ENCODE assay signal across 29 cellular contexts in the genomic region with DNA sequence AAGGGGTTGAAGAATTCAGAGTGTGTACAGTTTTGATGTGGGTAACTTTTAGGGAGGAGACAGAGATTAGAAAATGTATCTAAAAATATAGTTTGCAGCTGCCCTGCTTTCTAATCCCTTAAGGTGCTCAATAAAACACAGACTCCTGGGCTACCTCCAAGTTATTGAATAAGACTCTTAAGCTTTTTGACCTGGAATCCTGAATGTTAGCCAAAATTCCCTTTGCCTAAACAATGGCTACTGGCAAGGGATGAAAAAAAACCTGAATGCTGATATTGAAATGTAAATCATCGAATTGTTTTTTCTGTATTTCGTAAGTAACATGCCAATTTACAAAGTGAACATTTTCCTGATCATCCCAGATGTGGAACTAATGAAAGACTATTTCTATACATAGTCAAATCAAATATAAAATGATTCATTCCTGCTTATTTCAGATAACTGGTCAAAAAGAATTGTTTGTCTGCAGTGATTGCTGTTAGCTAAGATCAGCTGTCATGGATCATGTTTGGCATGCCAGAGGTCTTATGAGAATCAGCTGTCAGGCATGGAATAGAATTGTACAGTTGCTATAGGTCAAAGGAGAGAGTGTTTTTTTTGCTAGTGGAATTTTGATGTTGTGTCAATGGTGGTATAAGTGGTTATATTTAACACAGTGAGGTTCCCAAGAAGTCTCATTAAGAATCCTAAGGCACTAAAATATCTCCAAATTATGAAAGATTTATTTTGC.
DNase-seq lines count a peak whose midpoint lies in the region; ATAC-seq and TF ChIP-seq lines count a peak whose summit lies in the region.
"Had no signal": no experiment of that assay in that cellular context is flagged by ENCODE, and none has a peak within 500 bp of the region (broad histone marks: within the 10 kb centered on the region; RNA-seq: fewer than 3 reads in every experiment).

No MANE protein-coding gene starts in this region.

- no peak for TF ChIP-seq CTCF in MCF 10A (IDR thresholded peaks at IDR 0.05; ENCODE audit: unreplicated experiment)
- TF ChIP-seq CTCF in mammary epithelial cell (conservative IDR thresholded peaks at IDR 0.05 in 1 of 2, IDR thresholded peaks at IDR 0.05 in 1 of 2; ENCODE audit: extremely low read depth in 1 of 2, insufficient read depth in 1 of 2, low read depth in 1 of 2, low read length in 2 of 2): no peak
- no peak for TF ChIP-seq CTCF in MM.1S (IDR thresholded peaks at IDR 0.05; ENCODE audit: low read length)

- H3K27me3 ChIP-seq in mammary epithelial cell (ENCODE audit: insufficient read depth, low read length): no peaks in the 10 kb centered on the region
- H3K27me3 ChIP-seq in adipocyte (replicated peaks; ENCODE audit: control insufficient read depth, insufficient read depth, low read length): no peaks in the 10 kb centered on the region
- no peaks in the 10 kb centered on the region for H3K27me3 ChIP-seq in MM.1S (replicated peaks; ENCODE audit: insufficient read depth, low read length)
- H3K27me3 ChIP-seq: BE2C had no signal

- H3K27ac ChIP-seq in mammary epithelial cell (ENCODE audit: insufficient read depth, low read depth, low read length) (no peak overlapping the region), MM.1S (ENCODE audit: low read length) (no peak overlapping the region)
- H3K27ac ChIP-seq: KMS-11, RWPE1 had no signal

- no peak overlapping the region for H3K9ac ChIP-seq in mammary epithelial cell (ENCODE audit: insufficient read depth, low read length)
- H3K9ac ChIP-seq in adipocyte (ENCODE audit: low read length): no peak overlapping the region
- no peak overlapping the region for H3K9ac ChIP-seq in MM.1S (ENCODE audit: low read length)
- H3K9ac ChIP-seq: KMS-11, SK-N-SH had no signal

- POLR2A ChIA-PET in MCF 10A (lab: Yijun Ruan, JAX): no interaction called here

- 39% methylated on average over 2 of the region's 2 CpGs for WGBS in mammary epithelial cell (ENCODE audit: low coverage, missing lambda C conversion rate)

- no peak overlapping the region for H3K4me2 ChIP-seq in mammary epithelial cell (ENCODE audit: insufficient read depth, low read depth, low read length)
- no peak overlapping the region for H3K4me2 ChIP-seq in MM.1S (ENCODE audit: low read depth, low read length)
- H3K4me2 ChIP-seq: KMS-11, SK-N-SH had no signal

- CTCF ChIA-PET in MCF 10A (lab: Yijun Ruan, JAX): no interaction called here
- CTCF ChIA-PET in mammary epithelial cell (lab: Charles Lee; ENCODE audit: low non-redundant PET): no interaction called here

- no peaks in the 10 kb centered on the region for H3K9me3 ChIP-seq in mammary epithelial cell (replicated peaks; ENCODE audit: insufficient read depth, low read length)
- no peaks in the 10 kb centered on the region for H3K9me3 ChIP-seq in adipocyte (ENCODE audit: control insufficient read depth, low read length)
- no peaks in the 10 kb centered on the region for H3K9me3 ChIP-seq in MM.1S (replicated peaks; ENCODE audit: insufficient read depth, low read length)
- H3K9me3 ChIP-seq: BE2C, SK-N-SH had no signal

- no peaks in the 10 kb centered on the region for H3K36me3 Mint-ChIP-seq in MCF 10A (ENCODE audit: insufficient read depth, unreplicated experiment)
- H3K36me3 Mint-ChIP-seq: CD14-positive monocyte; CD8-positive, alpha-beta memory T cell had no signal

- intact Hi-C loops in MCF 10A (cut with micrococcal nuclease): no loop called here
- intact Hi-C loops in mammary epithelial cell (cut with micrococcal nuclease): no loop called here

- H3K27me3 Mint-ChIP-seq in MCF 10A (ENCODE audit: insufficient read depth, unreplicated experiment): no peaks in the 10 kb centered on the region
- H3K27me3 Mint-ChIP-seq: CD8-positive, alpha-beta memory T cell had no signal

- H3F3A ChIP-seq in MM.1S (ENCODE audit: insufficient read depth, low read length): no peaks in the 10 kb centered on the region

- H3K27ac Mint-ChIP-seq in MCF 10A (ENCODE audit: low read depth, unreplicated experiment): no peak overlapping the region
- H3K27ac Mint-ChIP-seq: CD14-positive monocyte, H9, HFFc6 had no signal

- H3K9me3 Mint-ChIP-seq in MCF 10A (ENCODE audit: unreplicated experiment): no peaks in the 10 kb centered on the region
- H3K9me3 Mint-ChIP-seq: CD8-positive, alpha-beta memory T cell; H9; HFFc6 had no signal

- no peak overlapping the region for H3K4me3 Mint-ChIP-seq in MCF 10A (ENCODE audit: unreplicated experiment)
- H3K4me3 Mint-ChIP-seq: CD14-positive monocyte; CD8-positive, alpha-beta memory T cell; H9; HFFc6 had no signal

- H2AFZ ChIP-seq in mammary epithelial cell (ENCODE audit: low read depth, low read length) (no peak overlapping the region), MM.1S (ENCODE audit: low read length) (no peak overlapping the region)

- ATAC-seq in HG03442 (IDR thresholded peaks at IDR 0.05; ENCODE audit: unreplicated experiment): no peak
- ATAC-seq: Panc1 had no signal

- no peaks in the 10 kb centered on the region for H3K4me1 Mint-ChIP-seq in MCF 10A (ENCODE audit: insufficient read depth, unreplicated experiment)
- H3K4me1 Mint-ChIP-seq: CD14-positive monocyte; CD8-positive, alpha-beta memory T cell had no signal

- in situ Hi-C loops in mammary epithelial cell (cut with MboI; ENCODE audit: low sequenced_read_pairs in 2 of 2): loop anchor here in 1 of 2 donors (25.0 kb wide), 1 partner anchor 692 kb away; no protein-coding TSS in a partner anchor

- no peak overlapping the region for H3K4me3 ChIP-seq in mammary epithelial cell (replicated peaks in 1 of 3; ENCODE audit: insufficient read depth in 1 of 3, low read depth in 2 of 3, low read length in 3 of 3)
- no peak overlapping the region for H3K4me3 ChIP-seq in adipocyte (ENCODE audit: low read length)
- no peak overlapping the region for H3K4me3 ChIP-seq in MM.1S (ENCODE audit: low read length)

- peak; percentile 3 for DNase-seq in MCF 10A (ENCODE audit: unreplicated experiment)
- no peak for DNase-seq in mammary epithelial cell
- peak; percentile 15 for DNase-seq in adipocyte (ENCODE audit: low read depth)
- peak; percentile 88 for DNase-seq in foreskin melanocyte
- DNase-seq in MM.1S: no peak
- no peak for DNase-seq in T-helper 1 cell
- DNase-seq in OCI-M1 (lab: John Stamatoyannopoulos, UW): no peak
- DNase-seq: 8988T; ACHN; BE2C; CD8-positive, alpha-beta memory T cell; DMS 273 treated with DMSO at 0.1 percent for 48 hours; DMS79 treated with DMSO at 0.1 percent for 48 hours; GF-D8; H9; HFFc6; IMR-90; NCI-H1105 treated with DMSO at 0.1 percent for 48 hours; NCI-H146; NCI-H2029; NCI-H526 treated with DMSO at 0.1 percent for 48 hours; SHP77; SK-N-SH; SW 1271 had no signal

- no TSS peak for BruUV-seq in MCF 10A (replicated peaks; lab: Mats Ljungman, UMichigan)
- BruUV-seq in mammary epithelial cell (replicated peaks; lab: Mats Ljungman, UMichigan): no TSS peak

- H3K9me2 ChIP-seq in MM.1S (replicated peaks; ENCODE audit: insufficient read depth, low read length): no peaks in the 10 kb centered on the region
- H3K9me2 ChIP-seq: SK-N-SH had no signal

- H3K79me2 ChIP-seq in mammary epithelial cell (ENCODE audit: insufficient read depth, low read length): no peaks in the 10 kb centered on the region
- no peaks in the 10 kb centered on the region for H3K79me2 ChIP-seq in MM.1S (ENCODE audit: low read length)

- H3K4me1 ChIP-seq in mammary epithelial cell (ENCODE audit: insufficient read depth, low read length) (no peaks in the 10 kb centered on the region), adipocyte (ENCODE audit: control insufficient read depth, insufficient read depth, low read length) (no peaks in the 10 kb centered on the region), MM.1S (ENCODE audit: low read length) (peaks cover 11% of the 10 kb centered on the region)
- H3K4me1 ChIP-seq: BE2C had no signal

- H4K20me1 ChIP-seq in mammary epithelial cell (ENCODE audit: insufficient read depth, low read length): no peaks in the 10 kb centered on the region
- no peaks in the 10 kb centered on the region for H4K20me1 ChIP-seq in MM.1S (ENCODE audit: insufficient read depth, low read length)

- dilution Hi-C loops in mammary epithelial cell (cut with HindIII; ENCODE audit: low sequenced_read_pairs): no loop called here

- H3K36me3 ChIP-seq in mammary epithelial cell (ENCODE audit: insufficient read depth, low read length) (no peaks in the 10 kb centered on the region), adipocyte (ENCODE audit: control insufficient read depth, insufficient read depth, low read length, severe bottlenecking) (no peaks in the 10 kb centered on the region), MM.1S (replicated peaks; ENCODE audit: insufficient read depth, low read length) (no peaks in the 10 kb centered on the region)
- H3K36me3 ChIP-seq: BE2C had no signal

Comparison
In these comparisons a context has a peak if more than half of its experiments do, and no peak if none do; other contexts are left out.
1. DNase-seq: peak in MCF 10A (single experiment), adipocyte (single experiment) and foreskin melanocyte (single experiment); none in mammary epithelial cell (single experiment), MM.1S (single experiment), T-helper 1 cell (0 of 5) and OCI-M1 (single experiment).